12 cellular contexts compared by ENCODE assay signal in the genomic region with DNA sequence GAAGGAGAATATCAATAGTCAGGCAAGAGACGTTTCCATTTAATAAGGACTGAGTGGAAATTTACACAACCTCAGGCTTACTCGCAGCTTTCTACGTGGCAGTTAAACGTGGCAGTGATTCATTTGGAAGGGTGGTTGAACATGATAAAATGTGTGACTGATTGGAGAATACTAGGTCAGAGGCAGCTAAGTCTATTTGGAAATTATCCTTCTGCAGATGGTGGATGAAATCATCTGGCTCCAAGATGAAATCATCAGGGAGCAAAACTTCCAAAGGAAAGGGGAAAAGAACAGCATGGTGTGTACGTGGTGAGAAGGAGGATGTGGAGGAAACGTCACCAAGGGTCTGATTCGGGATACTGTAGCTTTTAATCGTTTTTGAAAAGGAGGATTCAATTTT. TPM values are rescaled to one million over a fixed set of nuclear protein-coding genes. Genes with fewer than 3 reads are reported as not detected.
DNase-seq lines count a peak whose midpoint lies in the region; ATAC-seq and TF ChIP-seq lines count a peak whose summit lies in the region.
"Had no signal": no experiment of that assay in that cellular context is flagged by ENCODE, and none has a peak within 500 bp of the region (broad histone marks: within the 10 kb centered on the region; RNA-seq: fewer than 3 reads in every experiment).

No MANE protein-coding gene starts in this region.

- H3K4me1 ChIP-seq in gastrocnemius medialis: no peaks in the 10 kb centered on the region

- ATAC-seq in gastrocnemius medialis (peak; percentile 74 to 78), HG03442 (IDR thresholded peaks at IDR 0.05; ENCODE audit: unreplicated experiment) (no peak), GM19452 (IDR thresholded peaks at IDR 0.05; ENCODE audit: unreplicated experiment) (no peak)

- in situ Hi-C loops in gastrocnemius medialis (cut with MboI; ENCODE audit: low sequenced_read_pairs in 4 of 4): no loop called here

- no peak overlapping the region for H3K27ac Mint-ChIP-seq in activated T-helper 2 cell treated with anti-CD3 and anti-CD28 coated beads, Interferon-gamma antibody, Interleukin-2, Interleukin-4, amounts not matched to agents 10 μg/mL and 5 μg/mL and 100 μg/mL, durations not matched to agents 14 hours and 24 hours and 36 hours

- no peak for TF ChIP-seq POLR2A in gastrocnemius medialis (IDR thresholded peaks at IDR 0.05)

- no peak overlapping the region for H3K4me3 Mint-ChIP-seq in activated T-helper 2 cell treated with anti-CD3 and anti-CD28 coated beads, Interferon-gamma antibody, Interleukin-2, Interleukin-4, amounts not matched to agents 10 μg/mL and 5 μg/mL and 100 μg/mL, durations not matched to agents 14 hours and 24 hours and 36 hours (ENCODE audit: low read depth)

- H3K4me3 ChIP-seq in foreskin fibroblast (ENCODE audit: low read depth in 1 of 2, low read length in 2 of 2) (no peak overlapping the region), gastrocnemius medialis (no peak overlapping the region)

- no peaks in the 10 kb centered on the region for H3K9me3 ChIP-seq in gastrocnemius medialis
- H3K9me3 ChIP-seq: neutrophil had no signal

- no peak for TF ChIP-seq CTCF in foreskin fibroblast (IDR thresholded peaks at IDR 0.05; ENCODE audit: low read depth, low read length)
- no peak for TF ChIP-seq CTCF in gastrocnemius medialis (IDR thresholded peaks at IDR 0.05 in 4 of 5, conservative IDR thresholded peaks at IDR 0.05 in 1 of 5)

- H3K27ac ChIP-seq in gastrocnemius medialis: peak overlapping the region; percentile 47 to 67 (median 61)
- H3K27ac ChIP-seq: neutrophil had no signal

- no peaks in the 10 kb centered on the region for H3K27me3 ChIP-seq in gastrocnemius medialis
- H3K27me3 ChIP-seq: neutrophil had no signal

- DNase-seq in AG08396 (ENCODE audit: low spot score) (peak; percentile 13), RPMI7951 (ENCODE audit: low read depth) (peak; percentile 87), foreskin fibroblast (peak; percentile 94 to 95), gastrocnemius medialis (peak; percentile 11 to 40), cerebellum (ENCODE audit: low spot score) (no peak)
- DNase-seq in activated T-helper 2 cell treated with anti-CD3 and anti-CD28 coated beads, Interferon-gamma antibody, Interleukin-2, Interleukin-4, amounts not matched to agents 10 μg/mL and 5 μg/mL and 100 μg/mL, durations not matched to agents 14 hours and 24 hours and 36 hours (ENCODE audit: low spot score): no peak
- DNase-seq: activated naive CD4-positive, alpha-beta T cell treated with Interleukin-2 at 50 U/mL for 16 hours; C1 segment of cervical spinal cord; NCI-H446 treated with DMSO at 0.1 percent for 48 hours had no signal

- H3K4me1 Mint-ChIP-seq in activated T-helper 2 cell treated with anti-CD3 and anti-CD28 coated beads, Interferon-gamma antibody, Interleukin-2, Interleukin-4, amounts not matched to agents 10 μg/mL and 5 μg/mL and 100 μg/mL, durations not matched to agents 14 hours and 24 hours and 36 hours (ENCODE audit: low read depth): no peaks in the 10 kb centered on the region

- no peaks in the 10 kb centered on the region for H3K36me3 ChIP-seq in gastrocnemius medialis
- H3K36me3 ChIP-seq: neutrophil had no signal

- no peaks in the 10 kb centered on the region for H3K9me3 Mint-ChIP-seq in activated T-helper 2 cell treated with anti-CD3 and anti-CD28 coated beads, Interferon-gamma antibody, Interleukin-2, Interleukin-4, amounts not matched to agents 10 μg/mL and 5 μg/mL and 100 μg/mL, durations not matched to agents 14 hours and 24 hours and 36 hours

- intact Hi-C loops in gastrocnemius medialis (cut with DNase I; ENCODE audit: low total_unique reads): no loop called here
- intact Hi-C loops in activated T-helper 2 cell treated with anti-CD3 and anti-CD28 coated beads, Interferon-gamma antibody, Interleukin-2, Interleukin-4, amounts not matched to agents 10 μg/mL and 5 μg/mL and 100 μg/mL, durations not matched to agents 14 hours and 24 hours and 36 hours (cut with micrococcal nuclease): no loop called here

- no peaks in the 10 kb centered on the region for H3K36me3 Mint-ChIP-seq in activated T-helper 2 cell treated with anti-CD3 and anti-CD28 coated beads, Interferon-gamma antibody, Interleukin-2, Interleukin-4, amounts not matched to agents 10 μg/mL and 5 μg/mL and 100 μg/mL, durations not matched to agents 14 hours and 24 hours and 36 hours (ENCODE audit: low read depth)

- no peaks in the 10 kb centered on the region for H3K27me3 Mint-ChIP-seq in activated T-helper 2 cell treated with anti-CD3 and anti-CD28 coated beads, Interferon-gamma antibody, Interleukin-2, Interleukin-4, amounts not matched to agents 10 μg/mL and 5 μg/mL and 100 μg/mL, durations not matched to agents 14 hours and 24 hours and 36 hours (ENCODE audit: low read depth)

RNA-seq across cellular contexts. Expression of gene COL3A1, which starts 47.8 kb away (rescaled TPM):
- total RNA-seq in RPMI7951 (2014; rRNA removed; shearing (Covaris generic)): 33.6 and 39.9 TPM in 2 replicates
- total RNA-seq in gastrocnemius medialis: 10 to 100 TPM in 3 of 4 donors, 1 to 10 TPM in 1; 6.5 to 42.7 (median 15.0) TPM
- 303 TPM for total RNA-seq in cerebellum
- 0.16 and 0.43 TPM in 2 replicates for total RNA-seq in activated T-helper 2 cell treated with anti-CD3 and anti-CD28 coated beads, Interferon-gamma antibody, Interleukin-2, Interleukin-4, amounts not matched to agents 10 μg/mL and 5 μg/mL and 100 μg/mL, durations not matched to agents 14 hours and 24 hours and 36 hours

Comparison
In these comparisons a context has a peak if more than half of its experiments do, and no peak if none do; other contexts are left out.
1. DNase-seq: peak in AG08396 (single experiment), RPMI7951 (single experiment), foreskin fibroblast (2 of 2) and gastrocnemius medialis (2 of 2); none in cerebellum (single experiment) and activated T-helper 2 cell treated with anti-CD3 and anti-CD28 coated beads, Interferon-gamma antibody, Interleukin-2, Interleukin-4, amounts not matched to agents 10 μg/mL and 5 μg/mL and 100 μg/mL, durations not matched to agents 14 hours and 24 hours and 36 hours (single experiment).
2. ATAC-seq: peak in gastrocnemius medialis (2 of 2); none in HG03442 (single experiment) and GM19452 (single experiment).